ENCODE assay signal across 1 cellular context in genomic region chr10:30832727-30833624, GRCh38.
TF ChIP-seq lines count a peak whose summit lies in the region.

No MANE protein-coding gene starts in this region.

TF ChIP-seq in H1, 55 proteins besides CTCF, POLR2A, EP300 and RAD21 (continued from another document):
- TF ChIP-seq NRF1 (IDR thresholded peaks at IDR 0.05; ENCODE audit: low read depth, low read length) (no peak), ATF2 (IDR thresholded peaks at IDR 0.05; ENCODE audit: low read length) (no peak), SIRT6 (IDR thresholded peaks at IDR 0.05; ENCODE audit: low read length) (no peak), RNF2 (IDR thresholded peaks at IDR 0.05; ENCODE audit: borderline replicate concordance, low read depth, low read length, missing control alignments, poor library complexity, severe bottlenecking) (no peak), POU5F1 (IDR thresholded peaks at IDR 0.05; ENCODE audit: low read depth, low read length) (no peak), EZH2 (IDR thresholded peaks at IDR 0.05; ENCODE audit: low read depth, low read length, severe bottlenecking) (no peak), ZNF274 (IDR thresholded peaks at IDR 0.05; ENCODE audit: borderline replicate concordance, extremely low read depth, low read length) (no peak), TEAD4 (IDR thresholded peaks at IDR 0.05; ENCODE audit: low read depth, low read length) (no peak), CBX5 (IDR thresholded peaks at IDR 0.05; ENCODE audit: low read depth, low read length) (no peak)
